17 cellular contexts compared by ENCODE assay signal in the genomic region with DNA sequence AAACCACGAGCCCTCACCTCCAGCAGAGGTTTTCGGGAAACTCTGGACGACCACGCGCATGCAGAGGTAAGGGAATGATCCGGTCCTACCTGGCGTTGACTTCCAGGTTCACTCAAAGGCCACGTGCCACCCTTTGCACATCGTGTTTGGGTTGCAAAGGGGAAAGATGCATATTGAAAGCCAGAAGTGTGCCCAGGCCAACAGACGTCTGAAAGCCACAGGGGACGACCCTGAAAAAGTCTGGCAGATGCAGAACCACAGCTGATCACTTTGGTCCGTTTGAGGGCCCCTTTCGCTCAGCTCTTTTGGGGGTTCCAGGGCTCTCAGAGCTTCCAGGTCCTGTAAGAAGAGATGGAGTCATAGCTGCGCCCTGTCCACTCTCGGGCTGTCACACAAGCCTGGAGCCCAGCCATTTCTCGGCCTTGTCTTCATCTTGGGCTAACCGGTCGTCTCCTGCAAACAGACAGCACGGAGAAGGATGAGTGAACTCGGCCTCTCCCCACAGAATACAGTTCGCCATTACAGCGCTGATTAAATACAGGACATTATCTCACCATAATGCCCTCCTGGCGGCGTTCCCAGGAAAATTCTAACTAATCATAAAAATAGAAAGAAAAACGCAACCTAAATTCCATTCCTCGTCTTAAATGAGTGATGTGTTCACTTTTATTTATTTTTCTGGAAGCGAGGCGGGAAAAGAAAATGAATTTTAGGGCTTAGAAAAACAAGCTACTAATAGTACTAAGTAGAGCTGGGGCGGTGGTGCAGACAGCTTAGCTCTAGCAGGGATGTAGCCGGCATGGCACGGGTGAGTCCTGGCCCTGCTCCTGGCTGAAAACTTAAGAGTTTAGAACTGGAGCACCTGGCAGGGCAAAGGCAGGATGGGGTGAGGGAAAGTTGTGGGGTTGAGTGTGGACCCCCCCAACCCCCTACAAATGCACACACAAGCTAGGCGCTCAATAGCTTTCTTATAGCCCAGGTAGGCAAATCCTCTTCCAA. TPM values are rescaled to one million over a fixed set of nuclear protein-coding genes. Genes with fewer than 3 reads are reported as not detected.
DNase-seq lines count a peak whose midpoint lies in the region; ATAC-seq and TF ChIP-seq lines count a peak whose summit lies in the region.
"Had no signal": no experiment of that assay in that cellular context is flagged by ENCODE, and none has a peak within 500 bp of the region (broad histone marks: within the 10 kb centered on the region; RNA-seq: fewer than 3 reads in every experiment).

No MANE protein-coding gene starts in this region.

- H3K27me3 ChIP-seq in HAP-1 (ENCODE audit: low read depth) = no peaks in the 10 kb centered on the region
- H3K27me3 ChIP-seq: BLaER1 treated with 17β-estradiol and CSF1 and Interleukin-3, amounts not matched to agents 10 nM and 100 nM had no signal

- no peak for TF ChIP-seq CTCF in retinal pigment epithelial cell (conservative IDR thresholded peaks at IDR 0.05; ENCODE audit: low read depth, low read length)

- no peaks in the 10 kb centered on the region for H3K36me3 Mint-ChIP-seq in activated T-helper 1 cell treated with anti-CD3 and anti-CD28 coated beads, Interleukin-12 subunit alpha, Interleukin-12 subunit beta, Interleukin-2, Interleukin-4 antibody, amounts not matched to agents 30 ng/mL and 10 ng/mL and 1 ng/mL, durations not matched to agents 14 hours and 24 hours and 36 hours (ENCODE audit: low read depth)
- H3K36me3 Mint-ChIP-seq: activated naive CD8-positive, alpha-beta T cell treated with anti-CD3 and anti-CD28 coated beads for 36 hours had no signal

- DNase-seq in HAP-1 (ENCODE audit: low spot score in 2 of 2) (peak; percentile 8 to 45), astrocyte of the hippocampus (ENCODE audit: low read depth, low spot score) (peak; percentile 25), left cardiac atrium (no peak), retinal pigment epithelial cell (ENCODE audit: low read depth) (peak; percentile 47), NCI-H1694 treated with DMSO at 0.1 percent for 48 hours (lab: John Stamatoyannopoulos, UW) (no peak), cerebellar nuclear complex (lab: John Stamatoyannopoulos, UW) (no peak)
- no peak for DNase-seq in stimulated activated CD4-positive, alpha-beta T cell treated with anti-CD3 and anti-CD28 coated beads, Interleukin-12 subunit alpha, Interleukin-12 subunit beta, amount 100 ng/mL, for 4 hours
- no peak for DNase-seq in activated T-helper 1 cell treated with anti-CD3 and anti-CD28 coated beads, Interleukin-12 subunit alpha, Interleukin-12 subunit beta, Interleukin-2, Interleukin-4 antibody, amounts not matched to agents 30 ng/mL and 10 ng/mL and 1 ng/mL, durations not matched to agents 14 hours and 24 hours and 36 hours (ENCODE audit: low spot score)
- DNase-seq: activated CD4-positive, alpha-beta T cell treated with anti-CD3 and anti-CD28 coated beads for 1 hour; activated naive CD8-positive, alpha-beta T cell treated with anti-CD3 and anti-CD28 coated beads for 36 hours; cortex of kidney; foreskin keratinocyte; NCI-H2029 treated with DMSO at 0.1 percent for 48 hours; NCI-H526 treated with DMSO at 0.1 percent for 48 hours; stimulated activated CD4-positive, alpha-beta T cell treated with anti-CD3 and anti-CD28 coated beads, Interleukin-15, amount 100 ng/mL, for 24 hours had no signal

- peaks cover 21% of the 10 kb centered on the region for H3K4me1 ChIP-seq in HAP-1
- H3K4me1 ChIP-seq: foreskin keratinocyte had no signal

- no peaks in the 10 kb centered on the region for H3K36me3 ChIP-seq in HAP-1 (replicated peaks)
- H3K36me3 ChIP-seq: BLaER1 treated with 17β-estradiol and CSF1 and Interleukin-3, amounts not matched to agents 10 nM and 100 nM had no signal

- no peaks in the 10 kb centered on the region for H3K27me3 Mint-ChIP-seq in activated T-helper 1 cell treated with anti-CD3 and anti-CD28 coated beads, Interleukin-12 subunit alpha, Interleukin-12 subunit beta, Interleukin-2, Interleukin-4 antibody, amounts not matched to agents 30 ng/mL and 10 ng/mL and 1 ng/mL, durations not matched to agents 14 hours and 24 hours and 36 hours (ENCODE audit: insufficient read depth)
- H3K27me3 Mint-ChIP-seq: activated naive CD8-positive, alpha-beta T cell treated with anti-CD3 and anti-CD28 coated beads for 36 hours had no signal

- H3K4me3 Mint-ChIP-seq in activated T-helper 1 cell treated with anti-CD3 and anti-CD28 coated beads, Interleukin-12 subunit alpha, Interleukin-12 subunit beta, Interleukin-2, Interleukin-4 antibody, amounts not matched to agents 30 ng/mL and 10 ng/mL and 1 ng/mL, durations not matched to agents 14 hours and 24 hours and 36 hours = no peak overlapping the region
- H3K4me3 Mint-ChIP-seq: activated naive CD8-positive, alpha-beta T cell treated with anti-CD3 and anti-CD28 coated beads for 36 hours had no signal

- ATAC-seq in left cardiac atrium = peak; percentile 45 to 59
- ATAC-seq: foreskin keratinocyte, GM12878 had no signal

- in situ Hi-C loops in HAP-1 (cut with MboI; ENCODE audit: low sequenced_read_pairs) = no loop called here

- intact Hi-C loops in left cardiac atrium (cut with DNase I) = no loop called here
- intact Hi-C loops in activated T-helper 1 cell treated with anti-CD3 and anti-CD28 coated beads, Interleukin-12 subunit alpha, Interleukin-12 subunit beta, Interleukin-2, Interleukin-4 antibody, amounts not matched to agents 30 ng/mL and 10 ng/mL and 1 ng/mL, durations not matched to agents 14 hours and 24 hours and 36 hours (cut with micrococcal nuclease) = no loop called here

- H3K4me1 Mint-ChIP-seq in activated T-helper 1 cell treated with anti-CD3 and anti-CD28 coated beads, Interleukin-12 subunit alpha, Interleukin-12 subunit beta, Interleukin-2, Interleukin-4 antibody, amounts not matched to agents 30 ng/mL and 10 ng/mL and 1 ng/mL, durations not matched to agents 14 hours and 24 hours and 36 hours (ENCODE audit: low read depth) = no peaks in the 10 kb centered on the region
- H3K4me1 Mint-ChIP-seq: activated naive CD8-positive, alpha-beta T cell treated with anti-CD3 and anti-CD28 coated beads for 36 hours had no signal

- H3K27ac Mint-ChIP-seq in activated T-helper 1 cell treated with anti-CD3 and anti-CD28 coated beads, Interleukin-12 subunit alpha, Interleukin-12 subunit beta, Interleukin-2, Interleukin-4 antibody, amounts not matched to agents 30 ng/mL and 10 ng/mL and 1 ng/mL, durations not matched to agents 14 hours and 24 hours and 36 hours = no peak overlapping the region
- H3K27ac Mint-ChIP-seq: activated naive CD8-positive, alpha-beta T cell treated with anti-CD3 and anti-CD28 coated beads for 36 hours had no signal

- no peaks in the 10 kb centered on the region for H3K9me3 Mint-ChIP-seq in activated T-helper 1 cell treated with anti-CD3 and anti-CD28 coated beads, Interleukin-12 subunit alpha, Interleukin-12 subunit beta, Interleukin-2, Interleukin-4 antibody, amounts not matched to agents 30 ng/mL and 10 ng/mL and 1 ng/mL, durations not matched to agents 14 hours and 24 hours and 36 hours
- H3K9me3 Mint-ChIP-seq: activated naive CD8-positive, alpha-beta T cell treated with anti-CD3 and anti-CD28 coated beads for 36 hours had no signal

- no peaks in the 10 kb centered on the region for H3K9me3 ChIP-seq in HAP-1

- no peak overlapping the region for H3K4me3 ChIP-seq in HAP-1
- H3K4me3 ChIP-seq in retinal pigment epithelial cell (ENCODE audit: low read length) = no peak overlapping the region
- H3K4me3 ChIP-seq: BLaER1 treated with 17β-estradiol and CSF1 and Interleukin-3, amounts not matched to agents 10 nM and 100 nM; GM12878 had no signal

RNA-seq across cellular contexts. Expression of a gene that starts 45.5 kb away (rescaled TPM):
- 10 to 100 TPM; 11.9 to 12.6 TPM for total RNA-seq in left cardiac atrium
- total RNA-seq in activated T-helper 1 cell treated with anti-CD3 and anti-CD28 coated beads, Interleukin-12 subunit alpha, Interleukin-12 subunit beta, Interleukin-2, Interleukin-4 antibody, amounts not matched to agents 30 ng/mL and 10 ng/mL and 1 ng/mL, durations not matched to agents 14 hours and 24 hours and 36 hours = 0.34 TPM in 2 replicates

Comparison
In these comparisons a context has a peak if more than half of its experiments do, and no peak if none do; other contexts are left out.
1. DNase-seq: peak in HAP-1 (2 of 2), astrocyte of the hippocampus (single experiment) and retinal pigment epithelial cell (single experiment); none in left cardiac atrium (single experiment), NCI-H1694 treated with DMSO at 0.1 percent for 48 hours (single experiment), stimulated activated CD4-positive, alpha-beta T cell treated with anti-CD3 and anti-CD28 coated beads, Interleukin-12 subunit alpha, Interleukin-12 subunit beta, amount 100 ng/mL, for 4 hours (single experiment), activated T-helper 1 cell treated with anti-CD3 and anti-CD28 coated beads, Interleukin-12 subunit alpha, Interleukin-12 subunit beta, Interleukin-2, Interleukin-4 antibody, amounts not matched to agents 30 ng/mL and 10 ng/mL and 1 ng/mL, durations not matched to agents 14 hours and 24 hours and 36 hours (single experiment) and cerebellar nuclear complex (0 of 2).